Comparison of ENCODE assay signal across 15 cellular contexts in the genomic region with DNA sequence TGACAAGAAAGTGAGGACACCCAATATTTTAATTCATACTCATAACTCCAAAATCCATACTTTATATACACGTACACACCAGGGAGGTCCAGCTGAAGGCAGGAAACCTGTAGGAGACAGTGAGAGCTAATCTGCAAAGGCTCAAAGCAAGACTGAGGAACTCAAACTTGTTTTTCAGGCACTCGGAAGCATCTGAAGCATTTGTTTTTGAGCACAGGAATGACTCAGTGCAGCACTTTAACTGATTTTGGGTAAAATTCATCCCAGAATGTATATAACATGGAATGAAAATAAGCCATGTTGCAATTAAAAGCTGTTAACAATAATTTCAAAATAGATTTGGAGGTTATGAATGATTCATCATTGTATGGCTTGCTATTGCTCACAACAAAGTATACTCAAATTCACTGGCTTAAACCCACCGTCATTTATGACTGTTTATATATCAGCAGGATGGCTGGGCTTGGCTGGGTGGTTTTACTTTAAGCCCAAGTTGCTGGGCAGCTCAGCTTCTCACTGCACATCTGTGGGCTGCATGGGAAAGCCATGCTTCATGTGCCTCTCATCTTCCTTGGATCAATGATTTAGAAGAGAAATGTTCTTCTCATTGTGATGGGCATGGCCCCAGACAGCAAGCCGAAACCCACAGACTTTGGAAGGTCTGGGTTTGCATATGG.
DNase-seq lines count a peak whose midpoint lies in the region; ATAC-seq and TF ChIP-seq lines count a peak whose summit lies in the region.
"Had no signal": no experiment of that assay in that cellular context is flagged by ENCODE, and none has a peak within 500 bp of the region (broad histone marks: within the 10 kb centered on the region; RNA-seq: fewer than 3 reads in every experiment).

No MANE protein-coding gene starts in this region.

- TF ChIP-seq CTCF in HFF-Myc (IDR thresholded peaks at IDR 0.05; ENCODE audit: low read depth, low read length, missing control alignments) (no peak), epithelial cell of esophagus (IDR thresholded peaks at IDR 0.05; ENCODE audit: insufficient read depth, low read depth, low read length, missing control alignments) (no peak), foreskin keratinocyte (conservative IDR thresholded peaks at IDR 0.05) (no peak), endothelial cell (IDR thresholded peaks at IDR 0.05; ENCODE audit: unreplicated experiment) (no peak)

- no peaks in the 10 kb centered on the region for H3K9me3 Mint-ChIP-seq in endothelial cell (ENCODE audit: unreplicated experiment)
- H3K9me3 Mint-ChIP-seq: CD4-positive, alpha-beta T cell had no signal

- H3K27me3 ChIP-seq in foreskin keratinocyte (no peaks in the 10 kb centered on the region), HAP-1 (ENCODE audit: low read depth) (no peaks in the 10 kb centered on the region)

- no peaks in the 10 kb centered on the region for H3K4me1 Mint-ChIP-seq in endothelial cell (ENCODE audit: unreplicated experiment)

- H3K4me1 ChIP-seq in foreskin keratinocyte: no peaks in the 10 kb centered on the region
- no peaks in the 10 kb centered on the region for H3K4me1 ChIP-seq in HAP-1
- H3K4me1 ChIP-seq: Caco-2 had no signal

- H3K9me3 ChIP-seq in HAP-1: no peaks in the 10 kb centered on the region
- H3K9me3 ChIP-seq: Caco-2 had no signal

- H3K4me3 Mint-ChIP-seq in endothelial cell (ENCODE audit: unreplicated experiment): no peak overlapping the region
- H3K4me3 Mint-ChIP-seq: CD4-positive, alpha-beta T cell had no signal

- H3K36me3 ChIP-seq in HAP-1 (replicated peaks): no peaks in the 10 kb centered on the region

- no peak for ATAC-seq in foreskin keratinocyte

- peak; percentile 10 for DNase-seq in EH (ENCODE audit: low read depth)
- peak; percentile 15 for DNase-seq in HFF-Myc (ENCODE audit: extremely low read depth, low read depth)
- peak; percentile 13 for DNase-seq in epithelial cell of esophagus (ENCODE audit: low read depth)
- DNase-seq in foreskin keratinocyte: no peak
- no peak for DNase-seq in HAP-1 (ENCODE audit: low spot score in 2 of 2)
- no peak for DNase-seq in endothelial cell (ENCODE audit: low spot score)
- DNase-seq: ACHN; AML-193; Caco-2; CD4-positive, alpha-beta T cell; GDM1; GM23248; HCEC 1CT; IMR-90 had no signal

- no peak overlapping the region for H3K27ac ChIP-seq in foreskin keratinocyte
- H3K27ac ChIP-seq: C4-2B, GM23248 had no signal

- no peaks in the 10 kb centered on the region for H3K36me3 Mint-ChIP-seq in endothelial cell (ENCODE audit: low read depth, unreplicated experiment)

- no peak overlapping the region for H3K4me3 ChIP-seq in HFF-Myc (replicated peaks; ENCODE audit: low read depth, low read length)
- no peak overlapping the region for H3K4me3 ChIP-seq in epithelial cell of esophagus (ENCODE audit: low read length)
- no peak overlapping the region for H3K4me3 ChIP-seq in HAP-1
- H3K4me3 ChIP-seq: GM23248 had no signal

- no peak overlapping the region for H3K27ac Mint-ChIP-seq in endothelial cell (ENCODE audit: unreplicated experiment)
- H3K27ac Mint-ChIP-seq: CD4-positive, alpha-beta T cell had no signal

- H3K27me3 Mint-ChIP-seq in endothelial cell (ENCODE audit: unreplicated experiment): no peaks in the 10 kb centered on the region
- H3K27me3 Mint-ChIP-seq: CD4-positive, alpha-beta T cell had no signal

- in situ Hi-C loops in HAP-1 (cut with MboI; ENCODE audit: low sequenced_read_pairs): no loop called here

Comparison
In these comparisons a context has a peak if more than half of its experiments do, and no peak if none do; other contexts are left out.
1. DNase-seq: peak in EH (single experiment), HFF-Myc (single experiment) and epithelial cell of esophagus (single experiment); none in foreskin keratinocyte (0 of 2), HAP-1 (0 of 2) and endothelial cell (single experiment).